6 cellular contexts compared by ENCODE assay signal in genomic region chr6:30118691-30119090, GRCh38. TPM values are rescaled to one million over a fixed set of nuclear protein-coding genes. Genes with fewer than 3 reads are reported as not detected.
"Had no signal": no experiment of that assay in that cellular context is flagged by ENCODE, and none has a peak within 500 bp of the region (broad histone marks: within the 10 kb centered on the region; RNA-seq: fewer than 3 reads in every experiment).

No MANE protein-coding gene starts in this region.

RNA-seq across cellular contexts. Expression of gene TRIM31, which starts 5.8 kb away (rescaled TPM):
- total RNA-seq: GM23248, H7, HFFc6, IMR-90 had no signal
- polyA plus RNA-seq: GM23248, IMR-90 had no signal

RNA-seq across cellular contexts. Expression of gene TRIM40, which starts 17.2 kb away (rescaled TPM):
- total RNA-seq: GM23248, H4, H7, HFFc6, HT1080, IMR-90 had no signal
- polyA plus RNA-seq: GM23248, IMR-90 had no signal

RNA-seq across cellular contexts. Expression of gene TRIM10, which starts 42.3 kb away (rescaled TPM):
- total RNA-seq: H4, H7, HFFc6, HT1080, IMR-90 had no signal
- polyA plus RNA-seq: GM23248, IMR-90 had no signal

RNA-seq across cellular contexts. Expression of gene RNF39, which starts 43.1 kb away (rescaled TPM):
- total RNA-seq: GM23248, H4, HFFc6, IMR-90 had no signal
- polyA plus RNA-seq: IMR-90 had no signal

RNA-seq across cellular contexts. Expression of gene TRIM15, which starts 44.7 kb away (rescaled TPM):
- total RNA-seq: GM23248, H7, HFFc6, HT1080, IMR-90 had no signal
- polyA plus RNA-seq: GM23248, IMR-90 had no signal
